1 cellular context compared by ENCODE assay signal in the genomic region with DNA sequence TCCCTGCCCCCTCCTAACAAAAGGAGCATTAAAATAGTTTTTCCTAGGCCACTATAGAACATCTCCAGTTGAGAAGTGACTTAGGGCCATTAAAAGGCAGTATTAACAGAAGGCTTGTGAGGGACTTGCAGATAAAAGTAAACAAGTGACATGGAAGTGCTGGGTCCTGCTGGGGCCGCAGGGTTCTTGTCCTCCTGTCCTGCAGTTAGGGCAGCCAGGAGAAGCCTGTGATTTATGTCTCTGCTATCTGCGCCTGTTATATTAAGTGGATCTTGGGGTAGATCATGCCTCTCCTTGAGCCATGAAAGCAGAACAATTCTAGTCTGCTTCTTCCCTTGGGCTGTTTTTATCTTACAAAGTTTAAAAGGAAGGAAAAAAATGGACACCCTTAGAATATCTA.
TF ChIP-seq lines count a peak whose summit lies in the region.

No MANE protein-coding gene starts in this region.

TF ChIP-seq in H1, 55 proteins besides CTCF, POLR2A, EP300 and RAD21:
- TF ChIP-seq NRF1 (IDR thresholded peaks at IDR 0.05; ENCODE audit: low read depth, low read length) (no peak), SIX5 (IDR thresholded peaks at IDR 0.05; ENCODE audit: low read depth, low read length) (no peak), ZNF274 (IDR thresholded peaks at IDR 0.05; ENCODE audit: borderline replicate concordance, extremely low read depth, low read length) (no peak), TAF7 (optimal IDR thresholded peaks at IDR 0.05; ENCODE audit: borderline replicate concordance, low read depth, low read length) (no peak), SRF (IDR thresholded peaks at IDR 0.05; ENCODE audit: low read depth, low read length) (no peak), RXRA (IDR thresholded peaks at IDR 0.05; ENCODE audit: insufficient read depth, low read depth, low read length) (no peak)
- TF ChIP-seq, protein P1, sequence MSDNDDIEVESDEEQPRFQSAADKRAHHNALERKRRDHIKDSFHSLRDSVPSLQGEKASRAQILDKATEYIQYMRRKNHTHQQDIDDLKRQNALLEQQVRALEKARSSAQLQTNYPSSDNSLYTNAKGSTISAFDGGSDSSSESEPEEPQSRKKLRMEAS (IDR thresholded peaks at IDR 0.05): no peak
